ENCODE assay signal across 15 cellular contexts in the genomic region with DNA sequence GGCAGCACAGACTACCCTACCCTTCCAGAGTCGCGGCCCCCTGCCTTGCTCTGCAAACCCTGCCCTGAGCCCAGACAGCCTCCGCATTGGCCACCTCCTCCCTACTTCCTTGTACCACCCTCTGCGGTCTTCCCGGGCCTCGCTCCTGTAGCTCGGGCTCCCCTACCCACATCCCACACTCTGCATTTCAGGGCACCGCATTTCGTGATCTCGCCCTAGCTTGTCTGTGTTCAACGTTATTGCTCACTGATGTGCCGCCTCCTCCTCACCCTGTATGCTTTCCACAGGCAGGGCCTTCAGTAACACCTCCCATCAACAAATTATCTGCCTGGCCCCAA. TPM values are rescaled to one million over a fixed set of nuclear protein-coding genes. Genes with fewer than 3 reads are reported as not detected.
DNase-seq lines count a peak whose midpoint lies in the region; ATAC-seq and TF ChIP-seq lines count a peak whose summit lies in the region.
"Had no signal": no experiment of that assay in that cellular context is flagged by ENCODE, and none has a peak within 500 bp of the region (broad histone marks: within the 10 kb centered on the region; RNA-seq: fewer than 3 reads in every experiment).

No MANE protein-coding gene starts in this region.

- no peak overlapping the region for H3K4me2 ChIP-seq in MM.1S (ENCODE audit: low read depth, low read length)

- no peaks in the 10 kb centered on the region for H3K27me3 Mint-ChIP-seq in glutamatergic neuron (ENCODE audit: unreplicated experiment)

- peaks cover under 1% of the 10 kb centered on the region; the same call in 1 of the 2 replicates for H3F3A ChIP-seq in MM.1S (ENCODE audit: insufficient read depth, low read length)

- H3K27ac ChIP-seq in RWPE1, result peak overlapping the region; percentile 16
- no peak overlapping the region for H3K27ac ChIP-seq in MM.1S (ENCODE audit: low read length)
- H3K27ac ChIP-seq: stomach, vagina had no signal

- peaks cover 80% of the 10 kb centered on the region for H3K79me2 ChIP-seq in MM.1S (ENCODE audit: low read length)

- H3K4me1 Mint-ChIP-seq in glutamatergic neuron (ENCODE audit: low read depth, unreplicated experiment), result peaks cover 25% of the 10 kb centered on the region

- peaks cover 5% of the 10 kb centered on the region for H3K36me3 Mint-ChIP-seq in glutamatergic neuron (ENCODE audit: unreplicated experiment)

- H2AFZ ChIP-seq in MM.1S (ENCODE audit: low read length), result no peak overlapping the region

- DNase-seq in Ammon's horn (ENCODE audit: low spot score), result peak; percentile 45
- DNase-seq in RWPE1 (ENCODE audit: low spot score), result no peak
- no peak for DNase-seq in glutamatergic neuron
- no peak for DNase-seq in T1000 (lab: John Stamatoyannopoulos, UW)
- DNase-seq in NCI-H146 treated with DMSO at 0.1 percent for 48 hours (lab: John Stamatoyannopoulos, UW; ENCODE audit: unreplicated experiment), result no peak
- no peak for DNase-seq in MM.1S
- DNase-seq: AML-193, amniotic stem cell, HCEC 1CT, NCI-H146, OCI-M1, stomach had no signal

- no peaks in the 10 kb centered on the region for H3K9me2 ChIP-seq in MM.1S (replicated peaks; ENCODE audit: insufficient read depth, low read length)

- H3K27me3 ChIP-seq in MM.1S (replicated peaks; ENCODE audit: insufficient read depth, low read length), result no peaks in the 10 kb centered on the region
- H3K27me3 ChIP-seq: stomach, vagina had no signal

- H3K36me3 ChIP-seq in MM.1S (replicated peaks; ENCODE audit: insufficient read depth, low read length), result peaks cover 12% of the 10 kb centered on the region

- peak overlapping the region; percentile 9 for H3K27ac Mint-ChIP-seq in glutamatergic neuron (ENCODE audit: unreplicated experiment)

- peak; percentile 75 for ATAC-seq in GM18868 (IDR thresholded peaks at IDR 0.05; ENCODE audit: unreplicated experiment)
- no peak for ATAC-seq in GM21515 (IDR thresholded peaks at IDR 0.05; ENCODE audit: unreplicated experiment)

- no peak overlapping the region for H3K4me3 ChIP-seq in MM.1S (ENCODE audit: low read length)
- H3K4me3 ChIP-seq: stomach, vagina had no signal

- H3K9me3 ChIP-seq in MM.1S (replicated peaks; ENCODE audit: insufficient read depth, low read length), result no peaks in the 10 kb centered on the region
- H3K9me3 ChIP-seq: stomach, vagina had no signal

- peaks cover 3% of the 10 kb centered on the region for H3K9me3 Mint-ChIP-seq in glutamatergic neuron (ENCODE audit: unreplicated experiment)

- H3K9ac ChIP-seq in MM.1S (ENCODE audit: low read length), result no peak overlapping the region

- CTCF ChIA-PET in RWPE1 (lab: Yijun Ruan, JAX), result no interaction called here

- peaks cover 4% of the 10 kb centered on the region; the same call in 1 of the 2 replicates for H4K20me1 ChIP-seq in MM.1S (ENCODE audit: insufficient read depth, low read length)

- POLR2A ChIA-PET in RWPE1 (lab: Yijun Ruan, JAX; ENCODE audit: low non-redundant PET), result no interaction called here

- H3K4me1 ChIP-seq in MM.1S (ENCODE audit: low read length), result peaks cover 9% of the 10 kb centered on the region; the same call in 1 of the 2 replicates

- TF ChIP-seq CTCF in RWPE1 (conservative IDR thresholded peaks at IDR 0.05; ENCODE audit: low read depth) (no peak), glutamatergic neuron (IDR thresholded peaks at IDR 0.05; ENCODE audit: partially characterized antibody, unreplicated experiment) (no peak), MM.1S (IDR thresholded peaks at IDR 0.05; ENCODE audit: low read length) (no peak)

- peak overlapping the region; percentile 26 for H3K4me3 Mint-ChIP-seq in glutamatergic neuron (ENCODE audit: unreplicated experiment)

RNA-seq across cellular contexts. Expression of a gene that starts 6.6 kb away (rescaled TPM):
- 69.0 TPM for total RNA-seq in glutamatergic neuron (ENCODE audit: unreplicated experiment)
